8 cellular contexts compared by ENCODE assay signal in genomic region chr16:17578921-17579876, GRCh38.
A peak's percentile ranks its signal among the peaks of the same experiment; 100 is the strongest.
DNase-seq lines count a peak whose midpoint lies in the region; ATAC-seq and TF ChIP-seq lines count a peak whose summit lies in the region.

No MANE protein-coding gene starts in this region.

- no peaks in the 10 kb centered on the region for H3K27me3 ChIP-seq in lower lobe of right lung (ENCODE audit: low read depth)

- no peak overlapping the region for H3K27ac ChIP-seq in lower lobe of right lung

- DNase-seq in activated gamma-delta T cell treated with Interleukin-2 at 50 U/mL for 16 hours (peak; percentile 58), activated gamma-delta T cell (lab: John Stamatoyannopoulos, UW) (no peak), NCI-H2171 treated with DMSO at 0.1 percent for 48 hours (lab: John Stamatoyannopoulos, UW) (peak; percentile 52), dermis microvascular lymphatic vessel endothelial cell (ENCODE audit: low read depth in 2 of 2) (peak; percentile 34 to 44), lower lobe of right lung (no peak)
- peak; percentile 41 to 66 for DNase-seq in activated CD4-positive, alpha-beta T cell treated with anti-CD3 and anti-CD28 coated beads for 4 hours
- DNase-seq in stimulated activated CD8-positive, alpha-beta memory T cell treated with anti-CD3 and anti-CD28 coated beads, Interleukin-2, amount 100 ng/mL, for 1 hour (ENCODE audit: low read depth in 2 of 2) = peak; percentile 7 to 10

- H3K36me3 ChIP-seq in lower lobe of right lung = no peaks in the 10 kb centered on the region

- no peaks in the 10 kb centered on the region for H3K9me3 ChIP-seq in lower lobe of right lung

- ATAC-seq in lower lobe of right lung = peak; percentile 87 to 88
- no peak for ATAC-seq in GM18511 (IDR thresholded peaks at IDR 0.05; ENCODE audit: unreplicated experiment)

- H3K4me1 ChIP-seq in lower lobe of right lung = no peaks in the 10 kb centered on the region

- no peak overlapping the region for H3K4me3 ChIP-seq in lower lobe of right lung

- peak; percentile 84 for TF ChIP-seq CTCF in lower lobe of right lung (IDR thresholded peaks at IDR 0.05)

- intact Hi-C loops in lower lobe of right lung (cut with DNase I) = no loop called here

Comparison
In these comparisons a context has a peak if more than half of its experiments do, and no peak if none do; other contexts are left out.
1. DNase-seq: peak in activated gamma-delta T cell treated with Interleukin-2 at 50 U/mL for 16 hours (single experiment), NCI-H2171 treated with DMSO at 0.1 percent for 48 hours (single experiment), activated CD4-positive, alpha-beta T cell treated with anti-CD3 and anti-CD28 coated beads for 4 hours (2 of 2), dermis microvascular lymphatic vessel endothelial cell (2 of 2) and stimulated activated CD8-positive, alpha-beta memory T cell treated with anti-CD3 and anti-CD28 coated beads, Interleukin-2, amount 100 ng/mL, for 1 hour (2 of 2); none in activated gamma-delta T cell (single experiment) and lower lobe of right lung (single experiment).